8 cellular contexts compared by ENCODE assay signal in genomic region chr6:34890526-34890910, GRCh38. TPM values are rescaled to one million over a fixed set of nuclear protein-coding genes. Genes with fewer than 3 reads are reported as not detected.
DNase-seq lines count a peak whose midpoint lies in the region; ATAC-seq, FAIRE-seq and TF ChIP-seq lines count a peak whose summit lies in the region.

No MANE protein-coding gene starts in this region.

- H3K4me1 Mint-ChIP-seq in activated T-cell treated with anti-CD3 and anti-CD28 coated beads, Interleukin-2, amount 50 U/mL, for 24 hours (ENCODE audit: low read depth), result peaks cover 45% of the 10 kb centered on the region

- DNase-seq in activated T-cell treated with anti-CD3 and anti-CD28 coated beads, Interleukin-2, amount 50 U/mL, for 24 hours, result no peak
- no peak for DNase-seq in activated T-cell treated with anti-CD3 and anti-CD28 coated beads, Interleukin-2, amount 50 U/mL, for 1 hour
- no peak for DNase-seq in activated naive CD4-positive, alpha-beta T cell treated with anti-CD3 and anti-CD28 coated beads, Interleukin-2, amount 50 U/mL, for 72 hours (ENCODE audit: low spot score in 2 of 2)
- no peak for DNase-seq in kidney
- no peak for DNase-seq in thoracic aorta (ENCODE audit: low spot score)
- DNase-seq in activated CD4-positive, CD25-positive, alpha-beta regulatory T cell treated with anti-CD3 and anti-CD28 coated beads, Interleukin-2, amount 50 U/mL, for 72 hours, result no peak

- no peaks in the 10 kb centered on the region for H3K27me3 ChIP-seq in thoracic aorta (replicated peaks; ENCODE audit: insufficient read depth)

- H3K9ac ChIP-seq in kidney (ENCODE audit: low read length in 2 of 2), result peak overlapping the region; percentile 33 to 42

- no peak for FAIRE-seq in kidney (lab: Jason Lieb, UNC)

- H3K27me3 Mint-ChIP-seq in activated T-cell treated with anti-CD3 and anti-CD28 coated beads, Interleukin-2, amount 50 U/mL, for 24 hours, result no peaks in the 10 kb centered on the region

- intact Hi-C loops in kidney (cut with DNase I), result no loop called here

- no peak for ATAC-seq in activated naive CD4-positive, alpha-beta T cell treated with anti-CD3 and anti-CD28 coated beads, Interleukin-2, amount 50 U/mL, for 72 hours
- ATAC-seq in thoracic aorta (ENCODE audit: insufficient number of reproducible peaks, low FRiP score, low read depth) (no peak), GM21526 (IDR thresholded peaks at IDR 0.05; ENCODE audit: low FRiP score, unreplicated experiment) (no peak), HG03469 (IDR thresholded peaks at IDR 0.05; ENCODE audit: unreplicated experiment) (no peak)

- TF ChIP-seq CTCF in kidney (IDR thresholded peaks at IDR 0.05; ENCODE audit: borderline replicate concordance, extremely low read depth, insufficient read depth), result no peak
- TF ChIP-seq CTCF in thoracic aorta (IDR thresholded peaks at IDR 0.05), result no peak

- peak overlapping the region; percentile 65 to 68 for H3K4me3 ChIP-seq in kidney (ENCODE audit: low read length in 2 of 2)
- H3K4me3 ChIP-seq in thoracic aorta, result peak overlapping the region; percentile 95

- H3K9me3 ChIP-seq in kidney (ENCODE audit: control insufficient read depth in 1 of 2, low read length in 2 of 2) (no peaks in the 10 kb centered on the region), thoracic aorta (no peaks in the 10 kb centered on the region)

- peak overlapping the region; percentile 70 for H3K27ac Mint-ChIP-seq in activated T-cell treated with anti-CD3 and anti-CD28 coated beads, Interleukin-2, amount 50 U/mL, for 24 hours
- peak overlapping the region; percentile 94 to 96 for H3K27ac Mint-ChIP-seq in activated naive CD4-positive, alpha-beta T cell treated with anti-CD3 and anti-CD28 coated beads, Interleukin-2, amount 50 U/mL, for 72 hours

- H3K36me3 ChIP-seq in kidney (ENCODE audit: control insufficient read depth in 1 of 2, insufficient read depth in 2 of 2, low read length in 2 of 2) (no peaks in the 10 kb centered on the region), thoracic aorta (no peaks in the 10 kb centered on the region)

- H3K4me3 Mint-ChIP-seq in activated T-cell treated with anti-CD3 and anti-CD28 coated beads, Interleukin-2, amount 50 U/mL, for 24 hours, result peak overlapping the region; percentile 100

- peaks cover 27% of the 10 kb centered on the region for H3K36me3 Mint-ChIP-seq in activated T-cell treated with anti-CD3 and anti-CD28 coated beads, Interleukin-2, amount 50 U/mL, for 24 hours (ENCODE audit: low read depth)
- peaks cover 9 to 14% of the 10 kb centered on the region in 2 donors for H3K36me3 Mint-ChIP-seq in activated naive CD4-positive, alpha-beta T cell treated with anti-CD3 and anti-CD28 coated beads, Interleukin-2, amount 50 U/mL, for 72 hours

- H3K4me1 ChIP-seq in kidney (ENCODE audit: control insufficient read depth in 1 of 2, insufficient read depth in 1 of 2, low read depth in 1 of 2, low read length in 2 of 2) (peaks cover 20 to 23% of the 10 kb centered on the region in 2 donors), thoracic aorta (ENCODE audit: control insufficient read depth in 1 of 2, low read depth in 2 of 2) (peaks cover 13 to 37% of the 10 kb centered on the region in 2 donors)

- no peaks in the 10 kb centered on the region for H3K9me3 Mint-ChIP-seq in activated T-cell treated with anti-CD3 and anti-CD28 coated beads, Interleukin-2, amount 50 U/mL, for 24 hours
- H3K9me3 Mint-ChIP-seq in activated naive CD4-positive, alpha-beta T cell treated with anti-CD3 and anti-CD28 coated beads, Interleukin-2, amount 50 U/mL, for 72 hours, result no peaks in the 10 kb centered on the region

- H3K27ac ChIP-seq in kidney (ENCODE audit: low read depth in 2 of 2, low read length in 2 of 2) (no peak overlapping the region), thoracic aorta (peak overlapping the region in 1 of 2 donors; percentile 13)

RNA-seq across cellular contexts. Expression of gene ANKS1A, which starts 1.5 kb away (rescaled TPM):
- 1 to 10 TPM; 8.6 to 9.3 TPM for total RNA-seq in activated naive CD4-positive, alpha-beta T cell treated with anti-CD3 and anti-CD28 coated beads, Interleukin-2, amount 50 U/mL, for 72 hours
- total RNA-seq in kidney (25.9 TPM), thoracic aorta (10 to 100 TPM; 37.9 to 55.4 TPM)
- polyA plus RNA-seq in kidney (ENCODE audit: insufficient read depth, low read depth, low replicate concordance), result 9.4 TPM

RNA-seq across cellular contexts. Expression of gene TAF11, which starts 2.7 kb away (rescaled TPM):
- total RNA-seq in activated naive CD4-positive, alpha-beta T cell treated with anti-CD3 and anti-CD28 coated beads, Interleukin-2, amount 50 U/mL, for 72 hours, result 10 to 100 TPM; 35.3 to 36.3 TPM
- 21.1 TPM for total RNA-seq in kidney
- polyA plus RNA-seq in kidney (ENCODE audit: insufficient read depth, low read depth, low replicate concordance), result 27.3 TPM
- total RNA-seq in thoracic aorta, result 10 to 100 TPM; 15.8 to 33.2 TPM
